ENCODE assay signal across 32 cellular contexts in the genomic region with DNA sequence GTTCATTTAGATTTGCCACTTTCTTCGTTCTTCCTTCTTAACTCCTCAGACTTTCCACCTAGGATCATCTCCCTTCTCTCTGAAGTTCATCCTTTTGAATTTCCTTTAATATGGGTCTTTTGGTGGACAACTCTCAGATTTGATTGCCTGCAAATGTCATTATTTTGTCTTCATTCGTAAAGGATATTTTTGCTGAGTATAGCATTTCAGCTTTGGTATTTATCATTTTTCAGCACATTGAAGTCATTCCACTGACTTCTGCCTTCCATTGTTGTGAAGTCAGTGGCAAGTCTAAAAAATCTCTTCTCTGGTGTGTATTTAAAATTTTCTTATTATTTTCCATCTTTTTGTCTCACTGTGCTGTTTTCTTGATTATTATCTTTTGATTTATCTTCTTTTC.
"Had no signal": no experiment of that assay in that cellular context is flagged by ENCODE, and none has a peak within 500 bp of the region (broad histone marks: within the 10 kb centered on the region; RNA-seq: fewer than 3 reads in every experiment).

No MANE protein-coding gene starts in this region.

- H3K4me2 ChIP-seq: neural progenitor cell, smooth muscle cell had no signal

- H3K4me3 Mint-ChIP-seq: naive thymus-derived CD4-positive, alpha-beta T cell; natural killer cell; nephron; neural progenitor cell; stimulated activated memory B cell treated with anti-CD40 and anti-IgM and Interleukin-4, amounts not matched to agents 10 μg/mL and 1 μg/mL and 100 μg/mL, for 72 hours; stimulated activated naive CD8-positive, alpha-beta T cell treated with anti-CD3 and anti-CD28 coated beads, Interleukin-15, amount 100 ng/mL, for 72 hours; type B pancreatic cell had no signal

- FAIRE-seq: urothelium cell line had no signal

- H3K27me3 ChIP-seq: neural progenitor cell, ovary, spleen, suprapubic skin, testis, tibial artery, transverse colon, vagina had no signal

- H3K4me1 ChIP-seq: neural progenitor cell, parathyroid adenoma, psoas muscle, spleen, suprapubic skin, testis, tibial artery, transverse colon, vagina had no signal

- H2AFZ ChIP-seq: neural progenitor cell, parathyroid adenoma had no signal

- H3K4me1 Mint-ChIP-seq: naive thymus-derived CD4-positive, alpha-beta T cell; nephron; neural progenitor cell; stimulated activated memory B cell treated with anti-CD40 and anti-IgM and Interleukin-4, amounts not matched to agents 10 μg/mL and 1 μg/mL and 100 μg/mL, for 72 hours; stimulated activated naive CD8-positive, alpha-beta T cell treated with anti-CD3 and anti-CD28 coated beads, Interleukin-15, amount 100 ng/mL, for 72 hours had no signal

- H3K27ac ChIP-seq: neural progenitor cell, ovary, parathyroid adenoma, psoas muscle, skin epidermis, spleen, suprapubic skin, testis, tibial artery, transverse colon, vagina had no signal

- H3K9me3 Mint-ChIP-seq: nephron; neural progenitor cell; stimulated activated naive CD8-positive, alpha-beta T cell treated with anti-CD3 and anti-CD28 coated beads, Interleukin-15, amount 100 ng/mL, for 72 hours; type B pancreatic cell had no signal

- H3K27me3 Mint-ChIP-seq: naive thymus-derived CD4-positive, alpha-beta T cell; progenitor cell of endocrine pancreas; stimulated activated memory B cell treated with anti-CD40 and anti-IgM and Interleukin-4, amounts not matched to agents 10 μg/mL and 1 μg/mL and 100 μg/mL, for 72 hours; stimulated activated naive CD8-positive, alpha-beta T cell treated with anti-CD3 and anti-CD28 coated beads, Interleukin-15, amount 100 ng/mL, for 72 hours; type B pancreatic cell had no signal

- H3K9ac ChIP-seq: neural progenitor cell, parathyroid adenoma had no signal

- H3K27ac Mint-ChIP-seq: natural killer cell; nephron; neural progenitor cell; progenitor cell of endocrine pancreas; stimulated activated memory B cell treated with anti-CD40 and anti-IgM and Interleukin-4, amounts not matched to agents 10 μg/mL and 1 μg/mL and 100 μg/mL, for 72 hours; stimulated activated naive CD8-positive, alpha-beta T cell treated with anti-CD3 and anti-CD28 coated beads, Interleukin-15, amount 100 ng/mL, for 72 hours; type B pancreatic cell had no signal

- H3K4me3 ChIP-seq: neural progenitor cell, ovary, psoas muscle, skin epidermis, smooth muscle cell, spleen, suprapubic skin, testis, tibial artery, transverse colon, vagina had no signal

- H3K36me3 Mint-ChIP-seq: natural killer cell had no signal

- H3K9me3 ChIP-seq: ovary, psoas muscle, spleen, suprapubic skin, testis, tibial artery, transverse colon, vagina had no signal

- ATAC-seq: naive thymus-derived CD4-positive, alpha-beta T cell; natural killer cell; psoas muscle; right cardiac atrium; sciatic nerve; stimulated activated memory B cell treated with anti-CD40 and anti-IgM and Interleukin-4, amounts not matched to agents 10 μg/mL and 1 μg/mL and 100 μg/mL, for 72 hours; stimulated activated naive CD8-positive, alpha-beta T cell treated with anti-CD3 and anti-CD28 coated beads, Interleukin-15, amount 100 ng/mL, for 72 hours; stimulated activated naive CD8-positive, alpha-beta T cell treated with anti-CD3 and anti-CD28 coated beads, Interleukin-15, Interleukin-2, amounts not matched to agents 100 U/mL and 50 U/mL, for 24 hours had no signal

- DNase-seq: naive thymus-derived CD4-positive, alpha-beta T cell; natural killer cell; occipital lobe; ovary; posterior cingulate gyrus; psoas muscle; right cardiac atrium; spleen; stimulated activated CD4-positive, alpha-beta T cell treated with anti-CD3 and anti-CD28 coated beads, Interleukin-12 subunit alpha, Interleukin-12 subunit beta, amount 100 ng/mL, for 4 hours; stimulated activated CD4-positive, alpha-beta T cell treated with anti-CD3 and anti-CD28 coated beads, Interleukin-1b, Interleukin-23, amount 100 ng/mL, for 48 hours; stimulated activated CD4-positive, alpha-beta T cell treated with anti-CD3 and anti-CD28 coated beads, Interleukin-4, amount 100 ng/mL, for 1 hour; stimulated activated CD4-positive, alpha-beta T cell treated with anti-CD3 and anti-CD28 coated beads, Interleukin-4, amount 100 ng/mL, for 4 hours; stimulated activated CD8-positive, alpha-beta memory T cell treated with anti-CD3 and anti-CD28 coated beads, Interleukin-4, amount 100 ng/mL, for 48 hours; stimulated activated naive CD4-positive, alpha-beta T cell; stimulated activated naive CD8-positive, alpha-beta T cell treated with anti-CD3 and anti-CD28 coated beads, Interleukin-15, amount 100 ng/mL, for 72 hours; stimulated activated naive CD8-positive, alpha-beta T cell treated with anti-CD3 and anti-CD28 coated beads, Interleukin-15, Interleukin-2, amounts not matched to agents 100 U/mL and 50 U/mL, for 24 hours; substantia nigra; testis; tibial artery; transverse colon had no signal

- H3K79me2 ChIP-seq: parathyroid adenoma had no signal
